Comparison of ENCODE assay signal across 8 cellular contexts in genomic region chr3:100634493-100635272, GRCh38. TPM values are rescaled to one million over a fixed set of nuclear protein-coding genes. Genes with fewer than 3 reads are reported as not detected.
A peak's percentile ranks its signal among the peaks of the same experiment; 100 is the strongest.
DNase-seq lines count a peak whose midpoint lies in the region; ATAC-seq and TF ChIP-seq lines count a peak whose summit lies in the region.

No MANE protein-coding gene starts in this region.

- DNase-seq in GDM1 (lab: John Stamatoyannopoulos, UW) (peak; percentile 66), SK-N-SH (no peak), foreskin keratinocyte (peak in 1 of 2 donors; percentile 65), transverse colon (peak; percentile 74), posterior cingulate gyrus (no peak), dorsolateral prefrontal cortex (no peak)

- no peak for TF ChIP-seq EP300 in SK-N-SH (IDR thresholded peaks at IDR 0.05; ENCODE audit: borderline replicate concordance in 1 of 2, low read depth in 1 of 2, low read length in 1 of 2)
- TF ChIP-seq EP300 in transverse colon (IDR thresholded peaks at IDR 0.05; ENCODE audit: low read depth): no peak

- H3K4me2 ChIP-seq in SK-N-SH: no peak overlapping the region

- H3K9ac ChIP-seq in SK-N-SH: no peak overlapping the region

- H3K4me1 ChIP-seq in SK-N-SH (ENCODE audit: control insufficient read depth in 1 of 2, insufficient read depth in 2 of 2, low read depth in 1 of 2, low read length in 1 of 2) (no peaks in the 10 kb centered on the region), foreskin keratinocyte (peaks cover 6% of the 10 kb centered on the region), transverse colon (peaks cover 0 to 8% (median 0%) of the 10 kb centered on the region in 4 donors)

- peaks cover 4% of the 10 kb centered on the region for H3F3A ChIP-seq in SK-N-SH (replicated peaks; ENCODE audit: insufficient read depth)

- H3K4me3 ChIP-seq in SK-N-SH (ENCODE audit: low read depth in 2 of 2, low read length in 1 of 2) (no peak overlapping the region), transverse colon (no peak overlapping the region), dorsolateral prefrontal cortex (no peak overlapping the region)

- CTCF ChIA-PET in SK-N-SH (lab: Yijun Ruan, JAX): interaction anchor here (1.1 to 1.5 kb wide), 3 partner anchors 10 to 804 kb away, joined by 3 to 4 read pairs (median 3); no protein-coding TSS in a partner anchor

- H3K27ac ChIP-seq in SK-N-SH (ENCODE audit: low read depth in 2 of 2, low read length in 1 of 2): no peak overlapping the region
- no peak overlapping the region for H3K27ac ChIP-seq in foreskin keratinocyte
- peak overlapping the region in 2 of 4 donors; percentile 29 to 41 for H3K27ac ChIP-seq in transverse colon
- no peak overlapping the region for H3K27ac ChIP-seq in dorsolateral prefrontal cortex

- intact Hi-C loops in transverse colon (cut with DNase I; ENCODE audit: low total_unique reads): no loop called here
- intact Hi-C loops in posterior cingulate gyrus (cut with DNase I): no loop called here
- intact Hi-C loops in dorsolateral prefrontal cortex (cut with DNase I): no loop called here

- no peak overlapping the region for H2AFZ ChIP-seq in SK-N-SH (ENCODE audit: low read depth)

- TF ChIP-seq CTCF in SK-N-SH (IDR thresholded peaks at IDR 0.05): peak; percentile 23; the same call in 1 of the 2 replicates
- peak; percentile 72 for TF ChIP-seq CTCF in foreskin keratinocyte (conservative IDR thresholded peaks at IDR 0.05)
- TF ChIP-seq CTCF in transverse colon (IDR thresholded peaks at IDR 0.05): peak in 3 of 5 experiments; percentile 21 to 61 (median 51)
- TF ChIP-seq CTCF in dorsolateral prefrontal cortex (IDR thresholded peaks at IDR 0.05 in 54 of 56, conservative IDR thresholded peaks at IDR 0.05 in 2 of 56; ENCODE audit: low read depth in 1 of 56, partially characterized antibody in 56 of 56): no peak

- no peaks in the 10 kb centered on the region for H3K27me3 ChIP-seq in SK-N-SH (ENCODE audit: insufficient read depth)
- H3K27me3 ChIP-seq in foreskin keratinocyte: no peaks in the 10 kb centered on the region
- no peaks in the 10 kb centered on the region for H3K27me3 ChIP-seq in transverse colon
- H3K27me3 ChIP-seq in dorsolateral prefrontal cortex: peaks cover 0 to 7% (median 0%) of the 10 kb centered on the region in 45 donors

- 81% methylated on average over 5 of the region's 5 CpGs for WGBS in SK-N-SH (ENCODE audit: low lambda C conversion rate)
- 20 to 32% methylated on average over 1 to 5 of the region's 5 CpGs for WGBS in transverse colon (ENCODE audit: low coverage in 1 of 2), 2 donors

- H3K9me3 ChIP-seq in SK-N-SH: no peaks in the 10 kb centered on the region
- H3K9me3 ChIP-seq in transverse colon: no peaks in the 10 kb centered on the region

- no peak for TF ChIP-seq POLR2A in transverse colon (IDR thresholded peaks at IDR 0.05)

- no peaks in the 10 kb centered on the region for H3K9me2 ChIP-seq in SK-N-SH

- in situ Hi-C loops in transverse colon (cut with MboI; ENCODE audit: low pct_ligation_motif_present in 1 of 4, low pct_unique_long_range_greater_than_20kb in 1 of 4, low sequenced_read_pairs in 3 of 4): no loop called here

- H3K36me3 ChIP-seq in SK-N-SH (replicated peaks in 1 of 2; ENCODE audit: control insufficient read depth in 1 of 2, insufficient read depth in 2 of 2, low read length in 1 of 2) (no peaks in the 10 kb centered on the region), transverse colon (no peaks in the 10 kb centered on the region)

- TF ChIP-seq RAD21 in SK-N-SH (IDR thresholded peaks at IDR 0.05; ENCODE audit: low read length): peak; percentile 36

- POLR2A ChIA-PET in SK-N-SH (lab: Yijun Ruan, JAX): interaction anchor here (0.6 kb wide), 1 partner anchor 749 kb away, joined by 3 read pairs; no protein-coding TSS in a partner anchor

- H3K79me2 ChIP-seq in SK-N-SH (ENCODE audit: insufficient read depth): no peaks in the 10 kb centered on the region

- peak; percentile 45 for ATAC-seq in HG02981 (IDR thresholded peaks at IDR 0.05; ENCODE audit: unreplicated experiment)
- peak; percentile 38 for ATAC-seq in foreskin keratinocyte
- ATAC-seq in GM21723 (IDR thresholded peaks at IDR 0.05; ENCODE audit: unreplicated experiment): no peak

- no peaks in the 10 kb centered on the region for H4K20me1 ChIP-seq in SK-N-SH (ENCODE audit: insufficient read depth)

TF ChIP-seq in SK-N-SH, 30 proteins besides CTCF, POLR2A, EP300 and RAD21:
- TF ChIP-seq RFX5 (IDR thresholded peaks at IDR 0.05; ENCODE audit: low read length) (no peak), USF1 (IDR thresholded peaks at IDR 0.05; ENCODE audit: borderline replicate concordance, low read depth) (no peak), GABPA (IDR thresholded peaks at IDR 0.05; ENCODE audit: low read depth) (no peak)
TF ChIP-seq in SK-N-SH: peak in this region for 0.

RNA-seq across cellular contexts. Expression of gene ADGRG7, which starts 25.3 kb away (rescaled TPM):
- polyA plus RNA-seq in SK-N-SH (2012; rRNA removed): not detected in 2 replicates
- polyA plus RNA-seq in SK-N-SH (2012; cell fraction: cytosol; rRNA removed): 0.01 TPM in 1 of 2 replicates, not detected in the other
- not detected in 2 replicates for polyA plus RNA-seq in SK-N-SH (2012; cell fraction: nucleus; rRNA removed)
- total RNA-seq in foreskin keratinocyte: not detected in 2 replicates
- not detected in 2 replicates for polyA plus RNA-seq in foreskin keratinocyte
- 10 to 100 TPM in 3 of 4 donors, 1 to 10 TPM in 1; 1.8 to 18.3 (median 12.1) TPM for total RNA-seq in transverse colon
- total RNA-seq in dorsolateral prefrontal cortex: 10 to 100 TPM in 3 of 120 experiments, not detected in 117; 12.8 to 27.9 (median 13.5) TPM

Comparison
In these comparisons a context has a peak if more than half of its experiments do, and no peak if none do; other contexts are left out.
1. DNase-seq: peak in GDM1 (single experiment) and transverse colon (single experiment); none in SK-N-SH (single experiment), posterior cingulate gyrus (0 of 10) and dorsolateral prefrontal cortex (0 of 10).
2. CTCF ChIP-seq: peak in SK-N-SH (single experiment), foreskin keratinocyte (single experiment) and transverse colon (3 of 5); none in dorsolateral prefrontal cortex (0 of 56).